In the genomic region with DNA sequence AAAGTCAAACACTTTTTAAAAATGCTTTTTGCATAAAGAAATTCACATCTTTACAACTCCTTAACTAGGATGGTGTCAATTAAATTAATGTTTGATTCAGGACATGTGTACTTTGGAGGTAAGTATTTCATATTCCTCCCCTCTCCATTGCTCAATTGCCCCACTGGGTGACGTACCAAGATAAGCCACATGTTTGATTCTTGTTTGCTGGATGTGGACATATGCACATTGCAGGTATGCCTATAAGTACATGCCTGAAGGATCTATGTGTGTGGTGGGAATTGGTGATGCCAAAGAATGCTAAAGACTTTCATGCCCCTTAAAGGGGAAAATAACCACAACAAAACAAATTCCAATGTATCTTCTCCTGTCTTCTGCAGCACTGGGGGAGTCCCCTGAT, we compare ENCODE assay signal across 9 cellular contexts. TPM values are rescaled to one million over a fixed set of nuclear protein-coding genes. Genes with fewer than 3 reads are reported as not detected.
A peak's percentile ranks its signal among the peaks of the same experiment; 100 is the strongest.
DNase-seq lines count a peak whose midpoint lies in the region; ATAC-seq and TF ChIP-seq lines count a peak whose summit lies in the region.
"Had no signal": no experiment of that assay in that cellular context is flagged by ENCODE, and none has a peak within 500 bp of the region (broad histone marks: within the 10 kb centered on the region; RNA-seq: fewer than 3 reads in every experiment).

No MANE protein-coding gene starts in this region.

- POLR2A ChIA-PET in activated CD4-positive, alpha-beta T cell treated with anti-CD3 and anti-CD28 coated beads, Interleukin-2, amount 10 ng/mL, durations not matched to agents 7 days and 5 days (lab: Charles Lee), result interaction anchor here (0.7 kb wide), 1 partner anchor 10 kb away, joined by 3 read pairs; no protein-coding TSS in a partner anchor
- POLR2A ChIA-PET in RWPE1 (lab: Yijun Ruan, JAX; ENCODE audit: low non-redundant PET), result no interaction called here

- peaks cover 82% of the 10 kb centered on the region for H3K4me1 Mint-ChIP-seq in activated CD4-positive, alpha-beta T cell treated with anti-CD3 and anti-CD28 coated beads, Interleukin-2, amount 10 ng/mL, durations not matched to agents 7 days and 5 days
- H3K4me1 Mint-ChIP-seq in stimulated activated naive CD8-positive, alpha-beta T cell treated with anti-CD3 and anti-CD28 coated beads, Interleukin-15, amount 100 ng/mL, for 72 hours, result peaks cover 74% of the 10 kb centered on the region

- no peak for ATAC-seq in stimulated activated naive CD8-positive, alpha-beta T cell treated with anti-CD3 and anti-CD28 coated beads, Interleukin-15, amount 100 ng/mL, for 72 hours
- ATAC-seq in GM18498 (IDR thresholded peaks at IDR 0.05; ENCODE audit: unreplicated experiment), result no peak

- CTCF ChIA-PET in activated CD4-positive, alpha-beta T cell treated with anti-CD3 and anti-CD28 coated beads, Interleukin-2, amount 10 ng/mL, durations not matched to agents 7 days and 5 days (lab: Charles Lee), result interaction anchor here (0.9 to 9.6 kb wide), 4 partner anchors 10 to 28 kb away, joined by 3 to 95 read pairs (median 7); no protein-coding TSS in a partner anchor
- CTCF ChIA-PET in RWPE1 (lab: Yijun Ruan, JAX), result no interaction called here

- H3K27ac ChIP-seq in RWPE1 (peak overlapping the region; percentile 99), epithelial cell of prostate (peak overlapping the region; percentile 97)
- H3K27ac ChIP-seq: C4-2B had no signal

- H3K4me3 Mint-ChIP-seq in activated CD4-positive, alpha-beta T cell treated with anti-CD3 and anti-CD28 coated beads, Interleukin-2, amount 10 ng/mL, durations not matched to agents 7 days and 5 days, result peak overlapping the region; percentile 50
- H3K4me3 Mint-ChIP-seq in stimulated activated naive CD8-positive, alpha-beta T cell treated with anti-CD3 and anti-CD28 coated beads, Interleukin-15, amount 100 ng/mL, for 72 hours, result peak overlapping the region; percentile 59 to 84

- peaks cover 88% of the 10 kb centered on the region for H3K36me3 Mint-ChIP-seq in activated CD4-positive, alpha-beta T cell treated with anti-CD3 and anti-CD28 coated beads, Interleukin-2, amount 10 ng/mL, durations not matched to agents 7 days and 5 days (ENCODE audit: low read depth)

- no peaks in the 10 kb centered on the region for H3K27me3 Mint-ChIP-seq in activated CD4-positive, alpha-beta T cell treated with anti-CD3 and anti-CD28 coated beads, Interleukin-2, amount 10 ng/mL, durations not matched to agents 7 days and 5 days
- no peaks in the 10 kb centered on the region for H3K27me3 Mint-ChIP-seq in stimulated activated naive CD8-positive, alpha-beta T cell treated with anti-CD3 and anti-CD28 coated beads, Interleukin-15, amount 100 ng/mL, for 72 hours

- DNase-seq in activated CD4-positive, alpha-beta T cell treated with anti-CD3 and anti-CD28 coated beads, Interleukin-2, amount 10 ng/mL, durations not matched to agents 7 days and 5 days, result no peak
- DNase-seq in activated CD4-positive, alpha-beta T cell treated with anti-CD3 and anti-CD28 coated beads, Interleukin-2, amount 50 U/mL, for 48 hours, result no peak
- DNase-seq in RWPE1 (ENCODE audit: low spot score) (no peak), epithelial cell of prostate (ENCODE audit: low read depth, low spot score) (no peak), NCI-H345 treated with DMSO at 0.1 percent for 48 hours (lab: John Stamatoyannopoulos, UW; ENCODE audit: unreplicated experiment) (no peak), ecto neural progenitor cell (ENCODE audit: low spot score) (no peak)
- DNase-seq in stimulated activated naive CD8-positive, alpha-beta T cell treated with anti-CD3 and anti-CD28 coated beads, Interleukin-15, amount 100 ng/mL, for 72 hours, result no peak

- TF ChIP-seq CTCF in RWPE1 (conservative IDR thresholded peaks at IDR 0.05; ENCODE audit: low read depth), result no peak

- peaks cover 11% of the 10 kb centered on the region for H3K9me3 Mint-ChIP-seq in activated CD4-positive, alpha-beta T cell treated with anti-CD3 and anti-CD28 coated beads, Interleukin-2, amount 10 ng/mL, durations not matched to agents 7 days and 5 days
- peaks cover 0 to 6% of the 10 kb centered on the region in 2 donors for H3K9me3 Mint-ChIP-seq in stimulated activated naive CD8-positive, alpha-beta T cell treated with anti-CD3 and anti-CD28 coated beads, Interleukin-15, amount 100 ng/mL, for 72 hours

- H3K27ac Mint-ChIP-seq in activated CD4-positive, alpha-beta T cell treated with anti-CD3 and anti-CD28 coated beads, Interleukin-2, amount 10 ng/mL, durations not matched to agents 7 days and 5 days, result peak overlapping the region; percentile 86
- peak overlapping the region; percentile 99 for H3K27ac Mint-ChIP-seq in stimulated activated naive CD8-positive, alpha-beta T cell treated with anti-CD3 and anti-CD28 coated beads, Interleukin-15, amount 100 ng/mL, for 72 hours

RNA-seq across cellular contexts. Expression of a gene that starts 5.8 kb away (rescaled TPM):
- total RNA-seq in activated CD4-positive, alpha-beta T cell treated with anti-CD3 and anti-CD28 coated beads, Interleukin-2, amount 10 ng/mL, durations not matched to agents 7 days and 5 days, result 100 to 1,000 TPM; 518 to 534 TPM
